ENCODE assay signal across 13 cellular contexts in genomic region chr11:65554057-65554818, GRCh38. TPM values are rescaled to one million over a fixed set of nuclear protein-coding genes. Genes with fewer than 3 reads are reported as not detected.
DNase-seq lines count a peak whose midpoint lies in the region; ATAC-seq and TF ChIP-seq lines count a peak whose summit lies in the region.
"Had no signal": no experiment of that assay in that cellular context is flagged by ENCODE, and none has a peak within 500 bp of the region (broad histone marks: within the 10 kb centered on the region; RNA-seq: fewer than 3 reads in every experiment).

No MANE protein-coding gene starts in this region.

- H3K27ac ChIP-seq in heart left ventricle (peak overlapping the region in 3 of 12 donors; percentile 86 to 97 (median 92)), uterus (peak overlapping the region; percentile 99 to 100), gastrocnemius medialis (peak overlapping the region in 1 of 4 donors; percentile 98)
- H3K27ac ChIP-seq: body of pancreas, C4-2B had no signal

- DNase-seq in Right ventricle myocardium inferior (ENCODE audit: missing footprints) (peak; percentile 26), heart left ventricle (no peak), activated B cell treated with CpG ODN at 0.5 μM for 24 hours (no peak), uterus (no peak), omental fat pad (ENCODE audit: low spot score) (no peak), gastrocnemius medialis (no peak)
- DNase-seq: body of pancreas, NCI-H2171 treated with DMSO at 0.1 percent for 48 hours, posterior cingulate gyrus, RPMI8226 had no signal

- TF ChIP-seq CTCF in heart left ventricle (IDR thresholded peaks at IDR 0.05) (no peak), activated B cell treated with CpG ODN at 0.5 μM for 24 hours (IDR thresholded peaks at IDR 0.05) (no peak), uterus (IDR thresholded peaks at IDR 0.05) (no peak), omental fat pad (IDR thresholded peaks at IDR 0.05) (no peak), gastrocnemius medialis (IDR thresholded peaks at IDR 0.05 in 4 of 5, conservative IDR thresholded peaks at IDR 0.05 in 1 of 5) (no peak)

- H3K36me3 Mint-ChIP-seq in activated B cell treated with CpG ODN at 0.5 μM for 24 hours (ENCODE audit: low read depth) = no peaks in the 10 kb centered on the region

- H3K27me3 ChIP-seq in heart left ventricle (no peaks in the 10 kb centered on the region), uterus (no peaks in the 10 kb centered on the region), gastrocnemius medialis (no peaks in the 10 kb centered on the region)
- H3K27me3 ChIP-seq: body of pancreas had no signal

- POLR2A ChIA-PET in activated B cell treated with CpG ODN at 0.5 μM for 24 hours (lab: Charles Lee) = no interaction called here

- peak overlapping the region; percentile 5 for H3K4me3 Mint-ChIP-seq in activated B cell treated with CpG ODN at 0.5 μM for 24 hours

- CTCF ChIA-PET in activated B cell treated with CpG ODN at 0.5 μM for 24 hours (lab: Charles Lee) = interaction anchor here (3.7 kb wide), 1 partner anchor 13 kb away, joined by 47 read pairs; no protein-coding TSS in a partner anchor

- H3K27ac Mint-ChIP-seq in activated B cell treated with CpG ODN at 0.5 μM for 24 hours = no peak overlapping the region

- in situ Hi-C loops in gastrocnemius medialis (cut with MboI; ENCODE audit: low sequenced_read_pairs in 4 of 4) = no loop called here

- peaks cover 0 to 44% (median 32%) of the 10 kb centered on the region in 9 donors for H3K36me3 ChIP-seq in heart left ventricle
- H3K36me3 ChIP-seq in uterus = no peaks in the 10 kb centered on the region
- no peaks in the 10 kb centered on the region for H3K36me3 ChIP-seq in gastrocnemius medialis

- H3K9me3 Mint-ChIP-seq in activated B cell treated with CpG ODN at 0.5 μM for 24 hours = no peaks in the 10 kb centered on the region

- no peaks in the 10 kb centered on the region for H3K9me3 ChIP-seq in heart left ventricle
- peaks cover 2% of the 10 kb centered on the region for H3K9me3 ChIP-seq in iPS-18c (ENCODE audit: control insufficient read depth, insufficient read depth, low read length)
- no peaks in the 10 kb centered on the region for H3K9me3 ChIP-seq in uterus
- no peaks in the 10 kb centered on the region for H3K9me3 ChIP-seq in gastrocnemius medialis
- H3K9me3 ChIP-seq: body of pancreas had no signal

- intact Hi-C loops in Right ventricle myocardium inferior (cut with DNase I) = no loop called here
- intact Hi-C loops in heart left ventricle (cut with DNase I) = loop anchor here in 1 of 10 donors (2.0 kb wide), 1 partner anchor 13 kb away; no protein-coding TSS in a partner anchor
- intact Hi-C loops in activated B cell treated with CpG ODN at 0.5 μM for 24 hours (cut with micrococcal nuclease) = no loop called here
- intact Hi-C loops in uterus (cut with DNase I; ENCODE audit: low total_unique reads) = no loop called here
- intact Hi-C loops in gastrocnemius medialis (cut with DNase I; ENCODE audit: low total_unique reads) = no loop called here

- ATAC-seq in Right ventricle myocardium inferior (no peak), heart left ventricle (no peak), activated B cell treated with CpG ODN at 0.5 μM for 24 hours (ENCODE audit: low read depth) (no peak), omental fat pad (ENCODE audit: low FRiP score) (no peak), HG02840 (IDR thresholded peaks at IDR 0.05; ENCODE audit: low FRiP score, unreplicated experiment) (no peak), gastrocnemius medialis (no peak)
- ATAC-seq: body of pancreas had no signal

- TF ChIP-seq POLR2A in heart left ventricle (IDR thresholded peaks at IDR 0.05) (no peak), uterus (IDR thresholded peaks at IDR 0.05) (no peak), gastrocnemius medialis (IDR thresholded peaks at IDR 0.05) (no peak)

- no peaks in the 10 kb centered on the region for H3K27me3 Mint-ChIP-seq in activated B cell treated with CpG ODN at 0.5 μM for 24 hours

- peaks cover 49% of the 10 kb centered on the region for H3K4me1 Mint-ChIP-seq in activated B cell treated with CpG ODN at 0.5 μM for 24 hours

- peaks cover 6 to 64% (median 44%) of the 10 kb centered on the region in 12 donors for H3K4me1 ChIP-seq in heart left ventricle
- peaks cover 0 to 21% of the 10 kb centered on the region in 2 donors for H3K4me1 ChIP-seq in uterus
- H3K4me1 ChIP-seq in gastrocnemius medialis = peaks cover 33 to 34% of the 10 kb centered on the region in 2 donors

- 85 to 92% (median 87%) methylated on average over 27 of the region's 27 CpGs for WGBS in heart left ventricle, 4 donors

- H3K4me3 ChIP-seq in heart left ventricle = no peak overlapping the region
- peak overlapping the region; percentile 43 for H3K4me3 ChIP-seq in iPS-18c (ENCODE audit: insufficient read depth, low read depth, low read length)
- H3K4me3 ChIP-seq in uterus = no peak overlapping the region
- no peak overlapping the region for H3K4me3 ChIP-seq in gastrocnemius medialis
- H3K4me3 ChIP-seq: body of pancreas had no signal

RNA-seq across cellular contexts. Expression of gene LTBP3, which starts 3.9 kb away (rescaled TPM):
- 72.3 TPM for total RNA-seq in Right ventricle myocardium inferior
- total RNA-seq in heart left ventricle = 100 to 1,000 TPM in 1 of 9 donors, 10 to 100 TPM in 8; 51.4 to 125 (median 88.9) TPM
- 10 to 100 TPM; 26.3 to 36.3 TPM for polyA plus RNA-seq in heart left ventricle
- 25.0 and 25.3 TPM in 2 replicates for total RNA-seq in activated B cell treated with CpG ODN at 0.5 μM for 24 hours
- total RNA-seq in uterus = 100 to 1,000 TPM; 131 to 240 (median 217) TPM
- 10 to 100 TPM; 67.3 to 84.8 (median 76.5) TPM for total RNA-seq in omental fat pad
- 10 to 100 TPM; 18.5 to 56.6 (median 35.6) TPM for total RNA-seq in gastrocnemius medialis

RNA-seq across cellular contexts. Expression of gene ZNRD2, which starts 16.0 kb away (rescaled TPM):
- total RNA-seq in Right ventricle myocardium inferior (23.3 TPM), heart left ventricle (10 to 100 TPM; 23.2 to 63.6 (median 33.9) TPM), activated B cell treated with CpG ODN at 0.5 μM for 24 hours (40.9 and 41.0 TPM in 2 replicates), uterus (10 to 100 TPM; 12.3 to 42.6 (median 31.6) TPM), omental fat pad (10 to 100 TPM; 41.1 to 56.1 (median 50.1) TPM), gastrocnemius medialis (10 to 100 TPM; 54.7 to 99.4 (median 75.3) TPM)
- polyA plus RNA-seq in heart left ventricle = 100 to 1,000 TPM in 1 of 2 donors, 10 to 100 TPM in 1; 49.7 to 101 TPM

RNA-seq across cellular contexts. Expression of gene FAM89B, which starts 18.1 kb away (rescaled TPM):
- 45.1 TPM for total RNA-seq in Right ventricle myocardium inferior
- 10 to 100 TPM; 25.8 to 87.9 (median 38.4) TPM for total RNA-seq in heart left ventricle
- 10 to 100 TPM; 46.6 to 50.0 TPM for polyA plus RNA-seq in heart left ventricle
- 19.1 and 21.6 TPM in 2 replicates for total RNA-seq in activated B cell treated with CpG ODN at 0.5 μM for 24 hours
- total RNA-seq in uterus = 10 to 100 TPM; 13.9 to 83.0 (median 40.8) TPM
- total RNA-seq in omental fat pad = 10 to 100 TPM; 29.1 to 37.4 (median 33.1) TPM
- total RNA-seq in gastrocnemius medialis = 100 to 1,000 TPM in 3 of 4 donors, 10 to 100 TPM in 1; 86.6 to 154 (median 119) TPM

RNA-seq across cellular contexts. Expression of gene EHBP1L1, which starts 21.6 kb away (rescaled TPM):
- total RNA-seq in Right ventricle myocardium inferior (61.0 TPM), heart left ventricle (100 to 1,000 TPM in 3 of 9 donors, 10 to 100 TPM in 6; 37.4 to 144 (median 80.9) TPM), activated B cell treated with CpG ODN at 0.5 μM for 24 hours (143 and 163 TPM in 2 replicates), uterus (100 to 1,000 TPM in 1 of 4 donors, 10 to 100 TPM in 3; 44.2 to 159 (median 69.5) TPM), omental fat pad (100 to 1,000 TPM in 1 of 4 donors, 10 to 100 TPM in 3; 21.2 to 125 (median 65.6) TPM), gastrocnemius medialis (100 to 1,000 TPM; 191 to 374 (median 250) TPM)
- polyA plus RNA-seq in heart left ventricle = 10 to 100 TPM; 52.3 to 71.4 TPM

RNA-seq across cellular contexts. Expression of gene SCYL1, which starts 29.4 kb away (rescaled TPM):
- total RNA-seq in Right ventricle myocardium inferior (55.6 TPM), heart left ventricle (100 to 1,000 TPM in 1 of 9 donors, 10 to 100 TPM in 8; 51.6 to 135 (median 62.2) TPM), activated B cell treated with CpG ODN at 0.5 μM for 24 hours (70.0 and 75.7 TPM in 2 replicates), uterus (100 to 1,000 TPM in 1 of 4 donors, 10 to 100 TPM in 3; 28.8 to 101 (median 70.1) TPM), omental fat pad (100 to 1,000 TPM in 1 of 4 donors, 10 to 100 TPM in 3; 75.4 to 105 (median 88.8) TPM), gastrocnemius medialis (100 to 1,000 TPM; 120 to 162 (median 133) TPM)
- polyA plus RNA-seq in heart left ventricle = 10 to 100 TPM; 86.6 to 90.2 TPM
